In the genomic region with DNA sequence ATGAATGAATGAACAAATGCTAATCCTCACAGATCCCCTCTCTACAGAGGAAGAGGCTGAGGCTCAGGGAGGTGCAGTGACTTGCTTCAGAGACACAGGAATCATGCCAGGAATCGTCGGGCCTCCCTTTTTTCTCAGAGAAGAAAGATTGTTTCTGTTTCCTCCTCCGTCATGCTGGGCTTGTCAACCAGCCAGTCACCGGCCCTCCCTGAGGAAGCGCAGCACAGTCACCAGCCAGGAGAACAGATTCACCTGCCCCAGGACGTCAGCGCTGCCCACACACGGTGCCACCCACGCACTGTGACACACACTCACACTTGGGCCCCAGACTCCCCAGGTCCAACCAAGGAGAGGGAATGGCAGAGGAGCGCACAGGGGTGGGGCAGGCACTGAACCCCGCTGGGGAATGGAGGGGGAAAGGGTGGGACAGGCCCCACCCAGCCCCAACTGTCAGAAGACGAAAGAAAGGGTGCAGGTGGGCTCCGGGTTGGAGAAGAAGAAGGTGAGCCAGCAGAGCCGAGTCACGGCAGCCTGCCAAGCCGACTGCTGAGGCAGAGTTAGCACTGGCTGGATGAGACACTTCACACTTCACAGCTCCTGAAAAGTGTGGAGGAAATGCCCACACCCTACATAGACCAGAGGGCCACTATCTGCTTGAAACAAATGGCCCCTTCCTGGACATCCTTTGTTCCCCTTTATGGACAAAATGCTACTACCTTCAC, we compare ENCODE assay signal across 10 cellular contexts. TPM values are rescaled to one million over a fixed set of nuclear protein-coding genes. Genes with fewer than 3 reads are reported as not detected.
A peak's percentile ranks its signal among the peaks of the same experiment; 100 is the strongest.
DNase-seq lines count a peak whose midpoint lies in the region; ATAC-seq and TF ChIP-seq lines count a peak whose summit lies in the region.
"Had no signal": no experiment of that assay in that cellular context is flagged by ENCODE, and none has a peak within 500 bp of the region (broad histone marks: within the 10 kb centered on the region; RNA-seq: fewer than 3 reads in every experiment).

No MANE protein-coding gene starts in this region.

- no peaks in the 10 kb centered on the region for H3K27me3 ChIP-seq in CD4-positive, alpha-beta memory T cell (ENCODE audit: insufficient read depth, low read length)

- DNase-seq in M059J (ENCODE audit: low read depth) (peak; percentile 42), activated T-cell treated with anti-CD3 and anti-CD28 coated beads for 48 hours (ENCODE audit: low read depth) (peak; percentile 47), fibroblast of villous mesenchyme (ENCODE audit: low read depth) (peak; percentile 80), ecto neural progenitor cell (ENCODE audit: low spot score) (no peak)
- DNase-seq in stimulated activated CD4-positive, alpha-beta T cell treated with anti-CD3 and anti-CD28 coated beads, Interleukin-1b, Interleukin-23, amount 100 ng/mL, for 4 hours (ENCODE audit: low read depth in 2 of 2), result peak; percentile 25 to 48
- DNase-seq in CD4-positive, alpha-beta memory T cell, result no peak
- DNase-seq: NCI-H1930 had no signal

- no peaks in the 10 kb centered on the region for H3K4me1 ChIP-seq in CD4-positive, alpha-beta memory T cell (ENCODE audit: insufficient read depth, low read length)

- peak overlapping the region in 1 of 7 donors; percentile 17 for H3K27ac Mint-ChIP-seq in CD4-positive, alpha-beta memory T cell

- TF ChIP-seq CTCF in fibroblast of villous mesenchyme (IDR thresholded peaks at IDR 0.05; ENCODE audit: insufficient read depth, low read depth, low read length), result no peak

- no peak overlapping the region for H3K4me3 Mint-ChIP-seq in CD4-positive, alpha-beta memory T cell

- H3K4me1 Mint-ChIP-seq in CD4-positive, alpha-beta memory T cell, result peaks cover 0 to 1% (median 0%) of the 10 kb centered on the region in 4 donors

- no peak for ATAC-seq in HG02885 (IDR thresholded peaks at IDR 0.05; ENCODE audit: poor library complexity, unreplicated experiment)

- H3K9me3 ChIP-seq in CD4-positive, alpha-beta memory T cell (ENCODE audit: control insufficient read depth in 1 of 2, low read length in 2 of 2), result no peaks in the 10 kb centered on the region

- no peaks in the 10 kb centered on the region for H3K27me3 Mint-ChIP-seq in CD4-positive, alpha-beta memory T cell

- H3K4me3 ChIP-seq in fibroblast of villous mesenchyme (ENCODE audit: low read depth, low read length), result no peak overlapping the region
- H3K4me3 ChIP-seq in CD4-positive, alpha-beta memory T cell (ENCODE audit: low read length in 2 of 2), result no peak overlapping the region
- H3K4me3 ChIP-seq: skin epidermis had no signal

- no peak overlapping the region for H3K27ac ChIP-seq in CD4-positive, alpha-beta memory T cell (ENCODE audit: low read depth, low read length)
- H3K27ac ChIP-seq: HL-60 had no signal

- POLR2A ChIA-PET in CD4-positive, alpha-beta memory T cell (lab: Charles Lee; ENCODE audit: partially characterized antibody), result no interaction called here

- intact Hi-C loops in CD4-positive, alpha-beta memory T cell (cut with micrococcal nuclease), result no loop called here

- no peaks in the 10 kb centered on the region for H3K36me3 ChIP-seq in CD4-positive, alpha-beta memory T cell (ENCODE audit: insufficient read depth, low read length)

- peaks cover 0 to 6% (median 2%) of the 10 kb centered on the region in 8 donors for H3K9me3 Mint-ChIP-seq in CD4-positive, alpha-beta memory T cell

- peaks cover 0 to 2% of the 10 kb centered on the region in 2 donors for H3K36me3 Mint-ChIP-seq in CD4-positive, alpha-beta memory T cell

- CTCF ChIA-PET in CD4-positive, alpha-beta memory T cell (lab: Charles Lee; ENCODE audit: partially characterized antibody), result no interaction called here

RNA-seq across cellular contexts. Expression of gene ERGIC1, which starts 13.8 kb away (rescaled TPM):
- 149 and 153 TPM in 2 replicates for total RNA-seq in M059J (2014; rRNA removed; shearing (Covaris generic))
- 89.5 and 139 TPM in 2 replicates for total RNA-seq in fibroblast of villous mesenchyme
- total RNA-seq in CD4-positive, alpha-beta memory T cell, result 10 to 100 TPM; 45.8 to 51.0 TPM
- polyA plus RNA-seq in CD4-positive, alpha-beta memory T cell, result 10 to 100 TPM; 10.6 to 18.8 TPM

RNA-seq across cellular contexts. Expression of gene DUSP1, which starts 49.2 kb away (rescaled TPM):
- total RNA-seq in M059J (2014; rRNA removed; shearing (Covaris generic)), result 80.5 and 91.9 TPM in 2 replicates
- 98.2 and 246 TPM in 2 replicates for total RNA-seq in fibroblast of villous mesenchyme
- 10 to 100 TPM; 18.0 to 18.8 TPM for total RNA-seq in CD4-positive, alpha-beta memory T cell
- polyA plus RNA-seq in CD4-positive, alpha-beta memory T cell, result 100 to 1,000 TPM; 297 to 879 TPM

Comparison
In these comparisons a context has a peak if more than half of its experiments do, and no peak if none do; other contexts are left out.
1. DNase-seq: peak in M059J (single experiment), activated T-cell treated with anti-CD3 and anti-CD28 coated beads for 48 hours (single experiment), fibroblast of villous mesenchyme (single experiment) and stimulated activated CD4-positive, alpha-beta T cell treated with anti-CD3 and anti-CD28 coated beads, Interleukin-1b, Interleukin-23, amount 100 ng/mL, for 4 hours (2 of 2); none in CD4-positive, alpha-beta memory T cell (0 of 5) and ecto neural progenitor cell (single experiment).